ENCODE assay signal across 9 cellular contexts in genomic region chr7:98156700-98157099, GRCh38. TPM values are rescaled to one million over a fixed set of nuclear protein-coding genes. Genes with fewer than 3 reads are reported as not detected.
"Had no signal": no experiment of that assay in that cellular context is flagged by ENCODE, and none has a peak within 500 bp of the region (broad histone marks: within the 10 kb centered on the region; RNA-seq: fewer than 3 reads in every experiment).

No MANE protein-coding gene starts in this region.

- H3K9me3 Mint-ChIP-seq: IgD-negative memory B cell had no signal

- H3K4me2 ChIP-seq: KMS-11 had no signal

- H3K4me3 Mint-ChIP-seq: IgD-negative memory B cell had no signal

- FAIRE-seq: HepG2, HTR-8/SVneo had no signal

- H3K27ac ChIP-seq: HL-60, KMS-11 had no signal

- H3K27ac Mint-ChIP-seq: IgD-negative memory B cell had no signal

- H3K4me1 Mint-ChIP-seq: IgD-negative memory B cell had no signal

- H3K9ac ChIP-seq: KMS-11 had no signal

- ATAC-seq: HepG2 had no signal

- DNase-seq: IMR-90, KBM-7, KG1 had no signal

RNA-seq across cellular contexts. Expression of gene BHLHA15, which starts 54.5 kb away (rescaled TPM):
- total RNA-seq: HT1080, IMR-90 had no signal
- polyA plus RNA-seq: IMR-90 had no signal
